21 cellular contexts compared by ENCODE assay signal in the genomic region with DNA sequence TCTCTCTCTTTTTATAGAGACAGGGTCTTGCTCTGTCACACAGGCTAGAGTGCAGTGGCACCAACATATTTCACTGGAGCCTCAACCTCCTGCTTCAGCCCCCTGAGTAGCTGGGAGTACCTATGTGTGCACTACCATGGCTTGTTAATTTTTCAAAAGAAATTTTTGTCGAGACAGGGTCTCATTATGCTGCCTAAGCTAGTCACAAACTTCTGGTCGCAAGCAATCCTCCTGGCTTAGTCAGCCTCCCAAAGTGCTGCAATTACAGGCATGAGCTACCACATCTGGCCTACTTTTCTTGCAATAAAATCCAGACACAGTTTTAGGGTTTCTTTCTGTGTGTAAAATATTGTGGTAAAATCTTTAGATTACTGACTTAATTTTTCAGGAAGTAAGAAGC. TPM values are rescaled to one million over a fixed set of nuclear protein-coding genes. Genes with fewer than 3 reads are reported as not detected.
DNase-seq lines count a peak whose midpoint lies in the region; ATAC-seq and TF ChIP-seq lines count a peak whose summit lies in the region.
"Had no signal": no experiment of that assay in that cellular context is flagged by ENCODE, and none has a peak within 500 bp of the region (broad histone marks: within the 10 kb centered on the region; RNA-seq: fewer than 3 reads in every experiment).

No MANE protein-coding gene starts in this region.

- H3K36me3 ChIP-seq in MG63 = no peaks in the 10 kb centered on the region
- no peaks in the 10 kb centered on the region for H3K36me3 ChIP-seq in breast epithelium
- H3K36me3 ChIP-seq: ascending aorta, upper lobe of right lung had no signal

- H3K27ac Mint-ChIP-seq in effector memory CD8-positive, alpha-beta T cell = peak overlapping the region; percentile 91 to 93
- no peak overlapping the region for H3K27ac Mint-ChIP-seq in activated naive CD8-positive, alpha-beta T cell treated with anti-CD3 and anti-CD28 coated beads for 36 hours
- H3K27ac Mint-ChIP-seq: stimulated activated naive CD8-positive, alpha-beta T cell treated with anti-CD3 and anti-CD28 coated beads, Interleukin-15, amount 100 ng/mL, for 72 hours had no signal

- peak; percentile 86 for DNase-seq in Daoy (ENCODE audit: low read depth)
- peak; percentile 48 for DNase-seq in MG63
- no peak for DNase-seq in effector memory CD8-positive, alpha-beta T cell
- DNase-seq in renal cortical epithelial cell (ENCODE audit: low read depth) = peak; percentile 51
- no peak for DNase-seq in breast epithelium (ENCODE audit: low spot score in 2 of 2)
- DNase-seq in stimulated activated naive CD4-positive, alpha-beta T cell (lab: John Stamatoyannopoulos, UW) = no peak
- DNase-seq in activated naive CD8-positive, alpha-beta T cell treated with anti-CD3 and anti-CD28 coated beads for 36 hours = no peak
- DNase-seq: activated CD4-positive, CD25-positive, alpha-beta regulatory T cell; activated effector memory CD4-positive, alpha-beta T cell treated with Interleukin-2 at 50 U/mL for 16 hours; CD4-positive, CD25-positive, alpha-beta regulatory T cell; dermis blood vessel endothelial cell; hippocampal formation; kidney glomerular epithelial cell; NCI-H2029; right cardiac atrium; SHP77 treated with DMSO at 0.1 percent for 48 hours; stimulated activated naive CD8-positive, alpha-beta T cell treated with anti-CD3 and anti-CD28 coated beads, Interleukin-15, amount 100 ng/mL, for 72 hours; upper lobe of right lung had no signal

- no peaks in the 10 kb centered on the region for H3K4me1 ChIP-seq in breast epithelium
- H3K4me1 ChIP-seq: ascending aorta, upper lobe of right lung had no signal

- H3K27ac ChIP-seq in breast epithelium = no peak overlapping the region
- H3K27ac ChIP-seq: ascending aorta, upper lobe of right lung had no signal

- H3K27me3 Mint-ChIP-seq in effector memory CD8-positive, alpha-beta T cell = peaks cover 0 to 9% of the 10 kb centered on the region in 2 donors
- peaks cover 4% of the 10 kb centered on the region for H3K27me3 Mint-ChIP-seq in activated naive CD8-positive, alpha-beta T cell treated with anti-CD3 and anti-CD28 coated beads for 36 hours

- no peak for ATAC-seq in effector memory CD8-positive, alpha-beta T cell (replicated peaks)
- ATAC-seq in HG03196 (IDR thresholded peaks at IDR 0.05; ENCODE audit: unreplicated experiment) = no peak
- ATAC-seq: esophagus mucosa; right cardiac atrium; stimulated activated naive CD8-positive, alpha-beta T cell treated with anti-CD3 and anti-CD28 coated beads, Interleukin-15, amount 100 ng/mL, for 72 hours; upper lobe of right lung had no signal

- no peak for TF ChIP-seq POLR2A in breast epithelium (IDR thresholded peaks at IDR 0.05)

- peaks cover 17 to 29% of the 10 kb centered on the region in 2 donors for H3K4me1 Mint-ChIP-seq in effector memory CD8-positive, alpha-beta T cell (ENCODE audit: low read depth in 2 of 2)
- H3K4me1 Mint-ChIP-seq in activated naive CD8-positive, alpha-beta T cell treated with anti-CD3 and anti-CD28 coated beads for 36 hours = peaks cover 25% of the 10 kb centered on the region

- H3K9me3 Mint-ChIP-seq in effector memory CD8-positive, alpha-beta T cell = no peaks in the 10 kb centered on the region
- peaks cover 7% of the 10 kb centered on the region for H3K9me3 Mint-ChIP-seq in activated naive CD8-positive, alpha-beta T cell treated with anti-CD3 and anti-CD28 coated beads for 36 hours
- H3K9me3 Mint-ChIP-seq: CD4-positive, CD25-positive, alpha-beta regulatory T cell had no signal

- H3K4me3 Mint-ChIP-seq in effector memory CD8-positive, alpha-beta T cell = peak overlapping the region in 1 of 2 donors; percentile 3
- no peak overlapping the region for H3K4me3 Mint-ChIP-seq in activated naive CD8-positive, alpha-beta T cell treated with anti-CD3 and anti-CD28 coated beads for 36 hours
- H3K4me3 Mint-ChIP-seq: stimulated activated naive CD8-positive, alpha-beta T cell treated with anti-CD3 and anti-CD28 coated beads, Interleukin-15, amount 100 ng/mL, for 72 hours had no signal

- H3K4me3 ChIP-seq in MG63 (no peak overlapping the region), breast epithelium (no peak overlapping the region)
- H3K4me3 ChIP-seq: ascending aorta, upper lobe of right lung had no signal

- H3K27me3 ChIP-seq in MG63 (no peaks in the 10 kb centered on the region), breast epithelium (no peaks in the 10 kb centered on the region)
- H3K27me3 ChIP-seq: ascending aorta, upper lobe of right lung had no signal

- H3K9me3 ChIP-seq in MG63 = no peaks in the 10 kb centered on the region; the same call in 1 of the 2 replicates
- H3K9me3 ChIP-seq in breast epithelium = no peaks in the 10 kb centered on the region
- H3K9me3 ChIP-seq: ascending aorta, upper lobe of right lung had no signal

- H3K36me3 Mint-ChIP-seq in effector memory CD8-positive, alpha-beta T cell (ENCODE audit: insufficient read depth) = peaks cover 6% of the 10 kb centered on the region
- H3K36me3 Mint-ChIP-seq in activated naive CD8-positive, alpha-beta T cell treated with anti-CD3 and anti-CD28 coated beads for 36 hours = peaks cover 2% of the 10 kb centered on the region

- no peak for TF ChIP-seq CTCF in breast epithelium (IDR thresholded peaks at IDR 0.05)

- intact Hi-C loops in breast epithelium (cut with DNase I; ENCODE audit: low total_unique reads) = no loop called here

RNA-seq across cellular contexts. Expression of gene NTPCR, which starts 27.9 kb away (rescaled TPM):
- total RNA-seq in Daoy (2014; rRNA removed; shearing (Covaris generic)) = 31.0 and 60.5 TPM in 2 replicates
- 34.5 and 47.6 TPM in 2 replicates for total RNA-seq in MG63 (2014; rRNA removed; shearing (Covaris generic); ENCODE audit: low replicate concordance)
- total RNA-seq in renal cortical epithelial cell (47.0 and 49.1 TPM in 2 replicates), breast epithelium (10 to 100 TPM; 27.2 to 40.1 (median 28.8) TPM)
- total RNA-seq in activated naive CD8-positive, alpha-beta T cell treated with anti-CD3 and anti-CD28 coated beads for 36 hours = 10 to 100 TPM; 32.4 to 32.9 TPM

Comparison
In these comparisons a context has a peak if more than half of its experiments do, and no peak if none do; other contexts are left out.
1. DNase-seq: peak in Daoy (single experiment), MG63 (single experiment) and renal cortical epithelial cell (single experiment); none in effector memory CD8-positive, alpha-beta T cell (0 of 3), breast epithelium (0 of 2), stimulated activated naive CD4-positive, alpha-beta T cell (0 of 6) and activated naive CD8-positive, alpha-beta T cell treated with anti-CD3 and anti-CD28 coated beads for 36 hours (single experiment).